11 cellular contexts compared by ENCODE assay signal in the genomic region with DNA sequence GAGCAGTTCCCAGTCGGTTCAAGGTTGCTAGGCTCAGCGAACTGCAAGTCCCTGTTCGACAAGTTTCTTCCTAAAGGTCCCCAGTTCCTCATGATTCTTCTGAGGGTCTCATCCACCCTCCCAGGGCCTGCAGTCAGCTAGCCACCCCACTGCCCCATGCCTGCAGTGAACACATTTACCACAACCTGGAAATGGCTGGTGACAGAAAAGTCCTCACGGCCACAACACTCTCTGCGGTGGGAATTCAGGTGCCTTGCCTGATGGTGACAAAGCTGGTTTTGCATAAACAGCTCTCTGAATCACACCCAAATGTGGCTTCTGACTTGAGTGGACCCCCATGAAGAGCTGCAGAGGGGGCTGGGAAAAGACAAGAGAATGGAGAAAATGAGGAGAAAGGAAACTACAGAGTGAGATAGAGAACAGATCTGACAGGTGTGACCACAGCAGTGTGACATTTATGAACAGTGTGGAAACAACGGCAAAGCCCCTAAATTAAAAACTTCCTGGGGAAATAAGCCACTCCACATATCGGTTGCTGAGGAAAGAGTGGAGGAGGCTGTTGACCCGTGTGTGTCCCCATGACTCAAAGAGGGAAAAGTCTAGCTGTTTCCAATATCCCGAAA. TPM values are rescaled to one million over a fixed set of nuclear protein-coding genes. Genes with fewer than 3 reads are reported as not detected.
DNase-seq lines count a peak whose midpoint lies in the region; ATAC-seq, FAIRE-seq and TF ChIP-seq lines count a peak whose summit lies in the region.
"Had no signal": no experiment of that assay in that cellular context is flagged by ENCODE, and none has a peak within 500 bp of the region (broad histone marks: within the 10 kb centered on the region; RNA-seq: fewer than 3 reads in every experiment).

No MANE protein-coding gene starts in this region.

- H4K20me1 ChIP-seq in GM12878 (ENCODE audit: control insufficient read depth, insufficient read depth) (no peaks in the 10 kb centered on the region), neural progenitor cell (ENCODE audit: low read depth) (no peaks in the 10 kb centered on the region)

- TF ChIP-seq POLR2A in GM12878 (IDR thresholded peaks at IDR 0.05; ENCODE audit: low read depth, low read length) = peak; percentile 68

- H3K27ac ChIP-seq in GM12878 (ENCODE audit: control insufficient read depth, insufficient read depth) (peak overlapping the region; percentile 99), neural progenitor cell (no peak overlapping the region)
- H3K27ac ChIP-seq: C4-2B had no signal

- no peaks in the 10 kb centered on the region for H3K27me3 ChIP-seq in GM12878 (replicated peaks in 1 of 2; ENCODE audit: control insufficient read depth in 2 of 2, insufficient read depth in 2 of 2, low read length in 1 of 2)
- H3K27me3 ChIP-seq in neural progenitor cell = no peaks in the 10 kb centered on the region

- WGBS in GM12878 (ENCODE audit: insufficient coverage, insufficient replicate concordance, low lambda C conversion rate, missing lambda C conversion rate) = 3% methylated on average over 9 of the region's 9 CpGs

- ATAC-seq in GM12878 (peak; percentile 47), HG02870 (IDR thresholded peaks at IDR 0.05; ENCODE audit: unreplicated experiment) (no peak), esophagus mucosa (no peak)

- H3K36me3 Mint-ChIP-seq in neural progenitor cell = no peaks in the 10 kb centered on the region

- no peaks in the 10 kb centered on the region for H3F3A ChIP-seq in neural progenitor cell (ENCODE audit: low read depth)

- RAD21 ChIA-PET in GM12878 (lab: Charles Lee; ENCODE audit: unreplicated experiment) = interaction anchor here (1.0 to 17.1 kb wide), 10 partner anchors 9 to 192 kb away, joined by 3 to 319 read pairs (median 4); partner anchors contain the start of genes LPAR5 and TAPBPL

- POLR2A ChIA-PET in GM12878 (lab: Charles Lee) = interaction anchor here (1.1 to 17.5 kb wide), 12 partner anchors 8 to 188 kb away, joined by 3 to 384 read pairs (median 15); partner anchors contain the start of genes GAPDH, MRPL51, TAPBPL and VAMP1

- H3K4me1 Mint-ChIP-seq in neural progenitor cell = peaks cover 16% of the 10 kb centered on the region

- TF ChIP-seq RAD21 in GM12878 (IDR thresholded peaks at IDR 0.05; ENCODE audit: insufficient read depth, low read depth, low read length) = no peak

- SMC1A ChIA-PET in GM12878 (lab: Charles Lee; ENCODE audit: uncharacterized antibody, unreplicated experiment) = interaction anchor here (0.6 to 9.8 kb wide), 13 partner anchors 9 to 135 kb away, joined by 3 to 168 read pairs (median 5); partner anchors contain the start of genes TAPBPL and VAMP1

- H2AFZ ChIP-seq in GM12878 (ENCODE audit: control insufficient read depth, low read depth, low read length) (peak overlapping the region; percentile 12; the same call in 1 of the 2 replicates), neural progenitor cell (replicated peaks) (no peak overlapping the region)

- TF ChIP-seq EP300 in GM12878 (IDR thresholded peaks at IDR 0.05; ENCODE audit: borderline replicate concordance in 1 of 2, control insufficient read depth in 1 of 2, low read depth in 2 of 2, low read length in 2 of 2) = peak in 1 of 2 experiments; percentile 75; a peak in 2 of 4 replicates

- peaks cover 59% of the 10 kb centered on the region for H3K79me2 ChIP-seq in GM12878 (ENCODE audit: control insufficient read depth, insufficient read depth, low read length)
- H3K79me2 ChIP-seq in neural progenitor cell (ENCODE audit: low read depth) = no peaks in the 10 kb centered on the region

- 0 out of 4 replicates have a peak, but pooled peaks cover 0 to 4% of the 10 kb centered on the region in 2 experiments for H3K36me3 ChIP-seq in GM12878 (ENCODE audit: control insufficient read depth in 2 of 2, insufficient read depth in 2 of 2, low read length in 1 of 2)
- no peaks in the 10 kb centered on the region for H3K36me3 ChIP-seq in neural progenitor cell

- in situ Hi-C loops in GM12878 (cut with MboI) = no loop called here

- peaks cover 6% of the 10 kb centered on the region for H3K27me3 Mint-ChIP-seq in neural progenitor cell (ENCODE audit: insufficient read depth, low read depth)

- CTCF ChIA-PET in GM12878 (lab: Yijun Ruan, JAX) = interaction anchor here (0.6 to 7.2 kb wide), 15 partner anchors 9 to 665 kb away, joined by 3 to 79 read pairs (median 7); partner anchors contain the start of gene TAPBPL

- H3K9me3 ChIP-seq in GM12878 (replicated peaks; ENCODE audit: control insufficient read depth, insufficient read depth, low read length) = no peaks in the 10 kb centered on the region
- no peaks in the 10 kb centered on the region for H3K9me3 ChIP-seq in neural progenitor cell (ENCODE audit: low read depth)

- BruUV-seq in GM12878 (replicated peaks; lab: Mats Ljungman, UMichigan) = no TSS peak

- intact Hi-C loops in GM12878 (cut with micrococcal nuclease; ENCODE audit: unreplicated experiment) = loop anchor here (1.0 kb wide), 1 partner anchor 16 kb away; no protein-coding TSS in a partner anchor

- H3K4me1 ChIP-seq in GM12878 (ENCODE audit: control insufficient read depth, insufficient read depth, low read length) (peaks cover 46% of the 10 kb centered on the region), neural progenitor cell (no peaks in the 10 kb centered on the region)

- DNase-seq in stimulated activated naive CD4-positive, alpha-beta T cell treated with Interleukin-2 at 50 U/mL for 16 hours (lab: John Stamatoyannopoulos, UW) = peak; percentile 29
- no peak for DNase-seq in stimulated activated naive CD4-positive, alpha-beta T cell (lab: John Stamatoyannopoulos, UW)
- DNase-seq in NAMALWA (ENCODE audit: low spot score) = peak; percentile 94
- DNase-seq in GM12878 (ENCODE audit: low read depth, low spot score) = no peak
- no peak for DNase-seq in AG08395 (ENCODE audit: low spot score)
- no peak for DNase-seq in neural progenitor cell (ENCODE audit: low spot score)
- DNase-seq: dermis blood vessel endothelial cell had no signal

- H3K4me3 ChIP-seq in GM12878 (peak overlapping the region; percentile 66), neural progenitor cell (no peak overlapping the region)

- H3K4me3 Mint-ChIP-seq in neural progenitor cell = no peak overlapping the region

- peak; percentile 31 for FAIRE-seq in GM12878 (lab: Jason Lieb, UNC)

- no peak overlapping the region for H3K27ac Mint-ChIP-seq in neural progenitor cell

- H3K9me3 Mint-ChIP-seq in neural progenitor cell = no peaks in the 10 kb centered on the region

- TF ChIP-seq CTCF in GM12878 (IDR thresholded peaks at IDR 0.05 in 2 of 3, conservative IDR thresholded peaks at IDR 0.05 in 1 of 3; ENCODE audit: control insufficient read depth in 2 of 3, extremely low read depth in 1 of 3, insufficient read depth in 1 of 3, low read depth in 3 of 3, low read length in 3 of 3) (no peak), neural progenitor cell (IDR thresholded peaks at IDR 0.05) (no peak)

- H3K9ac ChIP-seq in GM12878 (ENCODE audit: control insufficient read depth, insufficient read depth, low read length) (peak overlapping the region; percentile 84), neural progenitor cell (no peak overlapping the region)

- H3K4me2 ChIP-seq in GM12878 (ENCODE audit: control insufficient read depth, insufficient read depth) (peak overlapping the region; percentile 99), neural progenitor cell (no peak overlapping the region)

RNA-seq across cellular contexts. Expression of gene CD27, which starts 1.3 kb away (rescaled TPM):
- 30.2 TPM in 2 replicates for total RNA-seq in GM12878 (2013; cell fraction: nucleolus; rRNA removed)
- 164 and 184 TPM in 2 replicates for total RNA-seq in GM12878 (2014; rRNA removed)
- total RNA-seq in GM12878 (2014; rRNA removed; fragmentation: Illumina TruSeq; extraction: Trizol) = 66.8 and 66.9 TPM in 2 replicates
- 116 and 117 TPM in 2 replicates for total RNA-seq in GM12878 (2021)
- polyA plus RNA-seq in GM12878 (2011; ENCODE audit: low read depth) = 81.7 TPM
- 14.7 and 32.0 TPM in 2 replicates for polyA plus RNA-seq in GM12878 (2011; rRNA removed)
- polyA plus RNA-seq in GM12878 (2011; cell fraction: cytosol; rRNA removed) = 51.3 and 56.6 TPM in 2 replicates
- polyA plus RNA-seq in GM12878 (2011; cell fraction: nucleus; rRNA removed) = 21.4 TPM in 2 replicates
- 142 and 178 TPM in 2 replicates for polyA plus RNA-seq in GM12878 (2012)
- polyA plus RNA-seq in GM12878 (2014; fragmentation: Illumina TruSeq; extraction: Trizol) = 24.2 and 96.1 TPM in 2 replicates
- polyA plus RNA-seq in GM12878 (2014; fragmentation: Nextera tagmentation; extraction: Ambion mirVana) = 10 to 100 TPM in 1 of 2 experiments, 1 to 10 TPM in 1; 4.9 to 15.0 TPM
- polyA plus RNA-seq in GM12878 (2014; rRNA removed) = 140 and 158 TPM in 2 replicates
- polyA plus RNA-seq in GM12878 (2016; fragmentation: Nextera tagmentation; extraction: Ambion mirVana) = 100 to 1,000 TPM; 127 to 135 TPM
- polyA minus RNA-seq in GM12878 (2011; rRNA and poly(A)+ RNA removed) = 24.5 and 40.9 TPM in 2 replicates
- polyA minus RNA-seq in GM12878 (2011; cell fraction: cytosol; rRNA and poly(A)+ RNA removed) = 11.7 and 13.5 TPM in 2 replicates
- polyA minus RNA-seq in GM12878 (2011; cell fraction: nucleus; rRNA and poly(A)+ RNA removed) = 8.7 and 10.6 TPM in 2 replicates
- total RNA-seq in esophagus mucosa = 0.40 TPM
- 0.43 TPM in 1 of 2 replicates, not detected in the other for total RNA-seq in neural progenitor cell (ENCODE audit: low replicate concordance)
- total RNA-seq: dermis blood vessel endothelial cell, NCI-H460 had no signal

RNA-seq across cellular contexts. Expression of gene TAPBPL, which starts 8.4 kb away (rescaled TPM):
- total RNA-seq in GM12878 (2013; cell fraction: nucleolus; rRNA removed) = 134 and 138 TPM in 2 replicates
- total RNA-seq in GM12878 (2014; rRNA removed) = 39.1 and 40.4 TPM in 2 replicates
- 24.7 and 25.0 TPM in 2 replicates for total RNA-seq in GM12878 (2014; rRNA removed; fragmentation: Illumina TruSeq; extraction: Trizol)
- total RNA-seq in GM12878 (2021) = 26.4 and 29.0 TPM in 2 replicates
- polyA plus RNA-seq in GM12878 (2011; ENCODE audit: low read depth) = 11.0 TPM
- polyA plus RNA-seq in GM12878 (2011; rRNA removed) = 28.5 and 45.0 TPM in 2 replicates
- 58.4 and 72.0 TPM in 2 replicates for polyA plus RNA-seq in GM12878 (2011; cell fraction: cytosol; rRNA removed)
- 125 and 140 TPM in 2 replicates for polyA plus RNA-seq in GM12878 (2011; cell fraction: nucleus; rRNA removed)
- polyA plus RNA-seq in GM12878 (2012) = 28.1 and 29.4 TPM in 2 replicates
- polyA plus RNA-seq in GM12878 (2014; fragmentation: Illumina TruSeq; extraction: Trizol) = 13.0 and 26.4 TPM in 2 replicates
- 10 to 100 TPM; 12.4 to 20.9 TPM for polyA plus RNA-seq in GM12878 (2014; fragmentation: Nextera tagmentation; extraction: Ambion mirVana)
- polyA plus RNA-seq in GM12878 (2014; rRNA removed) = 40.4 and 43.1 TPM in 2 replicates
- 10 to 100 TPM; 33.3 to 39.9 TPM for polyA plus RNA-seq in GM12878 (2016; fragmentation: Nextera tagmentation; extraction: Ambion mirVana)
- polyA minus RNA-seq in GM12878 (2011; rRNA and poly(A)+ RNA removed) = 33.4 and 60.3 TPM in 2 replicates
- polyA minus RNA-seq in GM12878 (2011; cell fraction: cytosol; rRNA and poly(A)+ RNA removed) = 11.2 and 13.9 TPM in 2 replicates
- 36.0 and 56.5 TPM in 2 replicates for polyA minus RNA-seq in GM12878 (2011; cell fraction: nucleus; rRNA and poly(A)+ RNA removed)
- 11.4 TPM for total RNA-seq in esophagus mucosa
- total RNA-seq in neural progenitor cell (ENCODE audit: low replicate concordance) = 0.56 TPM in 1 of 2 replicates, not detected in the other

RNA-seq across cellular contexts. Expression of gene VAMP1, which starts 27.0 kb away (rescaled TPM):
- 46.0 and 47.7 TPM in 2 replicates for total RNA-seq in GM12878 (2013; cell fraction: nucleolus; rRNA removed)
- total RNA-seq in GM12878 (2014; rRNA removed) (28.9 and 31.5 TPM in 2 replicates), GM12878 (2014; rRNA removed; fragmentation: Illumina TruSeq; extraction: Trizol) (14.8 and 16.6 TPM in 2 replicates), GM12878 (2021) (26.0 and 26.2 TPM in 2 replicates), esophagus mucosa (1.6 TPM), neural progenitor cell (ENCODE audit: low replicate concordance) (14.3 and 23.1 TPM in 2 replicates)
- 23.5 TPM for polyA plus RNA-seq in GM12878 (2011; ENCODE audit: low read depth)
- polyA plus RNA-seq in GM12878 (2011; rRNA removed) (37.1 and 41.3 TPM in 2 replicates), GM12878 (2014; fragmentation: Illumina TruSeq; extraction: Trizol) (32.3 and 36.1 TPM in 2 replicates), GM12878 (2014; fragmentation: Nextera tagmentation; extraction: Ambion mirVana) (1 to 10 TPM; 4.8 to 8.8 TPM), GM12878 (2014; rRNA removed) (121 and 123 TPM in 2 replicates), GM12878 (2016; fragmentation: Nextera tagmentation; extraction: Ambion mirVana) (10 to 100 TPM; 25.9 to 28.9 TPM)
- polyA plus RNA-seq in GM12878 (2011; cell fraction: cytosol; rRNA removed) = 43.5 and 45.8 TPM in 2 replicates
- 155 and 209 TPM in 2 replicates for polyA plus RNA-seq in GM12878 (2011; cell fraction: nucleus; rRNA removed)
- polyA plus RNA-seq in GM12878 (2012) = 33.3 and 39.4 TPM in 2 replicates
- 15.5 and 19.4 TPM in 2 replicates for polyA minus RNA-seq in GM12878 (2011; rRNA and poly(A)+ RNA removed)
- 8.6 and 14.3 TPM in 2 replicates for polyA minus RNA-seq in GM12878 (2011; cell fraction: cytosol; rRNA and poly(A)+ RNA removed)
- polyA minus RNA-seq in GM12878 (2011; cell fraction: nucleus; rRNA and poly(A)+ RNA removed) = 19.2 and 24.9 TPM in 2 replicates

RNA-seq across cellular contexts. Expression of gene MRPL51, which starts 49.6 kb away (rescaled TPM):
- 9.8 and 10.5 TPM in 2 replicates for total RNA-seq in GM12878 (2013; cell fraction: nucleolus; rRNA removed)
- 137 and 175 TPM in 2 replicates for total RNA-seq in GM12878 (2014; rRNA removed)
- 254 and 259 TPM in 2 replicates for total RNA-seq in GM12878 (2014; rRNA removed; fragmentation: Illumina TruSeq; extraction: Trizol)
- 275 and 276 TPM in 2 replicates for total RNA-seq in GM12878 (2021)
- polyA plus RNA-seq in GM12878 (2011; ENCODE audit: low read depth) = 71.7 TPM
- polyA plus RNA-seq in GM12878 (2011; rRNA removed) = 159 and 252 TPM in 2 replicates
- polyA plus RNA-seq in GM12878 (2011; cell fraction: cytosol; rRNA removed) = 119 and 123 TPM in 2 replicates
- polyA plus RNA-seq in GM12878 (2011; cell fraction: nucleus; rRNA removed) = 64.4 and 67.0 TPM in 2 replicates
- 159 and 228 TPM in 2 replicates for polyA plus RNA-seq in GM12878 (2012)
- 241 and 255 TPM in 2 replicates for polyA plus RNA-seq in GM12878 (2014; fragmentation: Illumina TruSeq; extraction: Trizol)
- polyA plus RNA-seq in GM12878 (2014; fragmentation: Nextera tagmentation; extraction: Ambion mirVana) = 1,000 to 10,000 TPM in 1 of 2 experiments, 100 to 1,000 TPM in 1; 908 to 1,202 TPM
- 167 and 183 TPM in 2 replicates for polyA plus RNA-seq in GM12878 (2014; rRNA removed)
- 100 to 1,000 TPM; 583 to 588 TPM for polyA plus RNA-seq in GM12878 (2016; fragmentation: Nextera tagmentation; extraction: Ambion mirVana)
- 29.2 and 48.2 TPM in 2 replicates for polyA minus RNA-seq in GM12878 (2011; rRNA and poly(A)+ RNA removed)
- polyA minus RNA-seq in GM12878 (2011; cell fraction: cytosol; rRNA and poly(A)+ RNA removed) = 18.4 and 20.6 TPM in 2 replicates
- 15.7 and 20.9 TPM in 2 replicates for polyA minus RNA-seq in GM12878 (2011; cell fraction: nucleus; rRNA and poly(A)+ RNA removed)
- 180 TPM for total RNA-seq in esophagus mucosa
- total RNA-seq in neural progenitor cell (ENCODE audit: low replicate concordance) = 95.2 and 143 TPM in 2 replicates

RNA-seq across cellular contexts. Expression of gene NCAPD2, which starts 50.4 kb away (rescaled TPM):
- 64.5 and 66.0 TPM in 2 replicates for total RNA-seq in GM12878 (2013; cell fraction: nucleolus; rRNA removed)
- total RNA-seq in GM12878 (2014; rRNA removed) = 141 and 144 TPM in 2 replicates
- 96.9 and 98.2 TPM in 2 replicates for total RNA-seq in GM12878 (2014; rRNA removed; fragmentation: Illumina TruSeq; extraction: Trizol)
- total RNA-seq in GM12878 (2021) = 110 and 113 TPM in 2 replicates
- polyA plus RNA-seq in GM12878 (2011; ENCODE audit: low read depth) = 34.6 TPM
- 84.0 and 160 TPM in 2 replicates for polyA plus RNA-seq in GM12878 (2011; rRNA removed)
- 138 and 147 TPM in 2 replicates for polyA plus RNA-seq in GM12878 (2011; cell fraction: cytosol; rRNA removed)
- 98.8 and 145 TPM in 2 replicates for polyA plus RNA-seq in GM12878 (2011; cell fraction: nucleus; rRNA removed)
- polyA plus RNA-seq in GM12878 (2012) = 50.7 and 70.2 TPM in 2 replicates
- polyA plus RNA-seq in GM12878 (2014; fragmentation: Illumina TruSeq; extraction: Trizol) = 110 and 146 TPM in 2 replicates
- 10 to 100 TPM; 24.2 to 32.8 TPM for polyA plus RNA-seq in GM12878 (2014; fragmentation: Nextera tagmentation; extraction: Ambion mirVana)
- 114 TPM in 2 replicates for polyA plus RNA-seq in GM12878 (2014; rRNA removed)
- polyA plus RNA-seq in GM12878 (2016; fragmentation: Nextera tagmentation; extraction: Ambion mirVana) = 100 to 1,000 TPM; 105 to 108 TPM
- 165 and 222 TPM in 2 replicates for polyA minus RNA-seq in GM12878 (2011; rRNA and poly(A)+ RNA removed)
- 89.0 and 105 TPM in 2 replicates for polyA minus RNA-seq in GM12878 (2011; cell fraction: cytosol; rRNA and poly(A)+ RNA removed)
- polyA minus RNA-seq in GM12878 (2011; cell fraction: nucleus; rRNA and poly(A)+ RNA removed) = 67.3 and 111 TPM in 2 replicates
- total RNA-seq in esophagus mucosa = 37.4 TPM
- total RNA-seq in neural progenitor cell (ENCODE audit: low replicate concordance) = 113 and 120 TPM in 2 replicates

Comparison
In these comparisons a context has a peak if more than half of its experiments do, and no peak if none do; other contexts are left out.
1. DNase-seq: peak in stimulated activated naive CD4-positive, alpha-beta T cell treated with Interleukin-2 at 50 U/mL for 16 hours (single experiment) and NAMALWA (single experiment); none in stimulated activated naive CD4-positive, alpha-beta T cell (0 of 6), GM12878 (single experiment), AG08395 (single experiment) and neural progenitor cell (single experiment).
2. RNA of gene CD27, which starts 1.3 kb away (total RNA-seq): 30.2 to 184 TPM in GM12878; 0.40 TPM in esophagus mucosa (single experiment) and 0.43 TPM in neural progenitor cell; every median in the first group is over 10 times any median in the second.